12 cellular contexts compared by ENCODE assay signal in the genomic region with DNA sequence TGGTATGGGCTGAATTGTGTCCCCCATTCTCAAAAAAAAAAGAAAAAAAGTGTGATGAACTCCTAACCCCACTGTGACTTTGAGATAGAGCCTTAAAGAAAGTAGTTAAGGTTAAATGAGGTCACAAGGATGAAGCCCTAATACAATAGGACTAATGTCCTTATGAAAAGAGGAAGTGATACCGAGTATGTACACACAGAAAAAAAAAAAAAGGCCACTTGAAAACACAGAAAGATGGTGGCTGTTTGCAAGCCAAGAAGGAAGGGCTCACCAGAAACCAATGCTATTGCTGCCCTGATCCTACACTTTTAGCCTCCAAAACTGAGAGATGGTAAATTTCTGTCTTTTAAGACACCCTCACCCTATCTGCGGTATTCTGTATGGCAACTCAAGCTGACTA.
A peak's percentile ranks its signal among the peaks of the same experiment; 100 is the strongest.
DNase-seq lines count a peak whose midpoint lies in the region; ATAC-seq, FAIRE-seq and TF ChIP-seq lines count a peak whose summit lies in the region.
"Had no signal": no experiment of that assay in that cellular context is flagged by ENCODE, and none has a peak within 500 bp of the region (broad histone marks: within the 10 kb centered on the region; RNA-seq: fewer than 3 reads in every experiment).

No MANE protein-coding gene starts in this region.

- BruUV-seq in HepG2 (replicated peaks; lab: Mats Ljungman, UMichigan): no TSS peak

- TF ChIP-seq CTCF in right lobe of liver (IDR thresholded peaks at IDR 0.05): no peak
- TF ChIP-seq CTCF in HepG2 (CRISPR knock-in tag; IDR thresholded peaks at IDR 0.05): no peak

- in situ Hi-C loops in HepG2 (cut with HindIII; ENCODE audit: extremely low pct_ligation_motif_present, low pct_unique_long_range_greater_than_20kb): no loop called here

- H3K36me3 ChIP-seq in right lobe of liver: no peaks in the 10 kb centered on the region
- H3K36me3 ChIP-seq in HepG2 (replicated peaks in 1 of 2; ENCODE audit: control insufficient read depth in 1 of 2, insufficient read depth in 2 of 2, low read length in 2 of 2): no peaks in the 10 kb centered on the region

- H3K27ac ChIP-seq in right lobe of liver: no peak overlapping the region
- no peak overlapping the region for H3K27ac ChIP-seq in HepG2 (ENCODE audit: extremely low read length, insufficient read depth, low read length)

- intact Hi-C loops in right lobe of liver (cut with DNase I): no loop called here
- intact Hi-C loops in HepG2 (cut with micrococcal nuclease; ENCODE audit: unreplicated experiment): no loop called here
- intact Hi-C loops in left ventricle myocardium superior (cut with micrococcal nuclease): no loop called here

- H3K4me3 ChIP-seq in right lobe of liver (no peak overlapping the region), HepG2 (replicated peaks in 1 of 3; ENCODE audit: insufficient read depth in 1 of 3, low read depth in 2 of 3, low read length in 3 of 3) (no peak overlapping the region)

- no peak for TF ChIP-seq EP300 in HepG2 (IDR thresholded peaks at IDR 0.05; ENCODE audit: low read depth in 2 of 2, low read length in 2 of 2)
- no peak for TF ChIP-seq EP300 in HepG2 (CRISPR knock-in tag; IDR thresholded peaks at IDR 0.05; ENCODE audit: borderline replicate concordance)

- TF ChIP-seq RAD21 in HepG2 (CRISPR knock-in tag; IDR thresholded peaks at IDR 0.05): no peak

- POLR2A ChIA-PET in HepG2 (lab: Yijun Ruan, JAX): no interaction called here

- ATAC-seq in right lobe of liver (peak; percentile 24 to 62 (median 34)), HepG2 (no peak), HG02852 (IDR thresholded peaks at IDR 0.05; ENCODE audit: unreplicated experiment) (peak; percentile 97), HG03575 (IDR thresholded peaks at IDR 0.05; ENCODE audit: extremely low read depth, insufficient number of reproducible peaks, low FRiP score, unreplicated experiment) (peak; percentile 97), left ventricle myocardium superior (no peak)

- H3K9ac ChIP-seq in HepG2 (ENCODE audit: insufficient read depth, low read depth, low read length): no peak overlapping the region

- 68% methylated on average over 2 of the region's 2 CpGs for WGBS in right lobe of liver (ENCODE audit: insufficient coverage, low coverage, low lambda C conversion rate, missing lambda C conversion rate)
- 0% methylated on average over 2 of the region's 2 CpGs for WGBS in HepG2 (ENCODE audit: low lambda C conversion rate)

- no peak overlapping the region for H2AFZ ChIP-seq in HepG2 (ENCODE audit: low read length)

- H3K9me3 ChIP-seq in right lobe of liver: no peaks in the 10 kb centered on the region
- peaks cover 83% of the 10 kb centered on the region for H3K9me3 ChIP-seq in HepG2 (ENCODE audit: low read length)

- H3K27me3 ChIP-seq in right lobe of liver (no peaks in the 10 kb centered on the region), HepG2 (ENCODE audit: control insufficient read depth in 1 of 2, insufficient read depth in 2 of 2, low read length in 2 of 2) (no peaks in the 10 kb centered on the region)

- H4K20me1 ChIP-seq in HepG2 (ENCODE audit: insufficient read depth, low read length): no peaks in the 10 kb centered on the region

- CTCF ChIA-PET in HepG2 (lab: Yijun Ruan, JAX; ENCODE audit: low intra/inter-chr PET ratio, low total read pairs): no interaction called here

- no peak for TF ChIP-seq POLR2A in right lobe of liver (IDR thresholded peaks at IDR 0.05)
- TF ChIP-seq POLR2A in HepG2 (IDR thresholded peaks at IDR 0.05; ENCODE audit: insufficient read depth in 1 of 2, low read depth in 2 of 2, low read length in 2 of 2): no peak

- DNase-seq in right lobe of liver (no peak), HepG2 (ENCODE audit: low spot score) (no peak), HCEC 1CT (no peak), left ventricle myocardium superior (no peak), HUDEP-2 (lab: John Stamatoyannopoulos, UW; ENCODE audit: unreplicated experiment in 76 of 76) (no peak)
- DNase-seq in activated naive CD4-positive, alpha-beta T cell (lab: John Stamatoyannopoulos, UW): no peak
- DNase-seq: activated CD4-positive, alpha-beta T cell treated with anti-CD3 and anti-CD28 coated beads, Interleukin-2, amount 10 ng/mL, durations not matched to agents 24 days and 14 days; NK-92 treated with Interleukin-12 subunit alpha and Interleukin-12 subunit beta, amount 100 ng/mL, for 24 hours had no signal

- FAIRE-seq in HepG2 (lab: Jason Lieb, UNC): no peak
- FAIRE-seq: islet of Langerhans, urothelium cell line had no signal

- no peak overlapping the region for H3K4me2 ChIP-seq in HepG2 (ENCODE audit: low read depth, low read length)

- H3K79me2 ChIP-seq in HepG2 (ENCODE audit: insufficient read depth, low read length): no peaks in the 10 kb centered on the region

- H3K4me1 ChIP-seq in right lobe of liver: no peaks in the 10 kb centered on the region
- H3K4me1 ChIP-seq in HepG2 (ENCODE audit: insufficient read depth, low read length): no peaks in the 10 kb centered on the region

TF ChIP-seq in HepG2, 621 proteins besides CTCF, POLR2A, EP300 and RAD21:
- TF ChIP-seq, protein P1, sequence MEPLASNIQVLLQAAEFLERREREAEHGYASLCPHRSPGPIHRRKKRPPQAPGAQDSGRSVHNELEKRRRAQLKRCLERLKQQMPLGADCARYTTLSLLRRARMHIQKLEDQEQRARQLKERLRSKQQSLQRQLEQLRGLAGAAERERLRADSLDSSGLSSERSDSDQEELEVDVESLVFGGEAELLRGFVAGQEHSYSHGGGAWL (CRISPR knock-in tag; IDR thresholded peaks at IDR 0.05): no peak
- TF ChIP-seq KLF15 (CRISPR knock-in tag; IDR thresholded peaks at IDR 0.05; ENCODE audit: borderline replicate concordance) (no peak), GZF1 (CRISPR knock-in tag; IDR thresholded peaks at IDR 0.05) (no peak), ZNF557 (CRISPR knock-in tag; IDR thresholded peaks at IDR 0.05) (no peak), RNF2 (conservative IDR thresholded peaks at IDR 0.05; ENCODE audit: low read depth) (no peak), ZSCAN31 (CRISPR knock-in tag; IDR thresholded peaks at IDR 0.05; ENCODE audit: low read depth) (no peak)

Comparison
In these comparisons a context has a peak if more than half of its experiments do, and no peak if none do; other contexts are left out.
1. ATAC-seq: peak in right lobe of liver (4 of 4), HG02852 (single experiment) and HG03575 (single experiment); none in HepG2 (single experiment) and left ventricle myocardium superior (single experiment).